Comparison of ENCODE assay signal across 23 cellular contexts in genomic region chr6:79789843-79790242, GRCh38.
"Had no signal": no experiment of that assay in that cellular context is flagged by ENCODE, and none has a peak within 500 bp of the region (broad histone marks: within the 10 kb centered on the region; RNA-seq: fewer than 3 reads in every experiment).

No MANE protein-coding gene starts in this region.

- H3K27me3 Mint-ChIP-seq: activated naive CD8-positive, alpha-beta T cell; activated T-cell treated with anti-CD3 and anti-CD28 coated beads, Interleukin-2, amount 50 U/mL, for 24 hours had no signal

- H3K27ac Mint-ChIP-seq: activated B cell treated with CpG ODN at 0.5 μM for 24 hours; activated CD4-positive, alpha-beta T cell treated with anti-CD3 and anti-CD28 coated beads, Interleukin-2, amount 10 ng/mL, durations not matched to agents 24 days and 14 days; activated CD8-positive, alpha-beta memory T cell treated with anti-CD3 and anti-CD28 coated beads, Interleukin-2, amount 10 ng/mL, durations not matched to agents 7 days and 5 days; activated naive CD8-positive, alpha-beta T cell; activated T-cell treated with anti-CD3 and anti-CD28 coated beads, Interleukin-2, amount 50 U/mL, for 24 hours; activated T-helper 1 cell treated with anti-CD3 and anti-CD28 coated beads, Interleukin-12 subunit alpha, Interleukin-12 subunit beta, Interleukin-2, Interleukin-4 antibody, amounts not matched to agents 30 ng/mL and 10 ng/mL and 1 ng/mL, durations not matched to agents 14 hours and 24 hours and 36 hours had no signal

- H3K4me3 ChIP-seq: MG63, SK-N-MC had no signal

- H3K9me3 ChIP-seq: MG63 had no signal

- H3K4me1 Mint-ChIP-seq: activated B cell treated with CpG ODN at 0.5 μM for 24 hours had no signal

- DNase-seq: activated B cell treated with CpG ODN at 0.5 μM for 24 hours; activated CD4-positive, alpha-beta T cell treated with anti-CD3 and anti-CD28 coated beads for 1 hour; activated CD4-positive, alpha-beta T cell treated with anti-CD3 and anti-CD28 coated beads, Interleukin-2, amount 10 ng/mL, durations not matched to agents 24 days and 14 days; activated CD4-positive, alpha-beta T cell treated with anti-CD3 and anti-CD28 coated beads, Interleukin-2, amount 50 U/mL, for 48 hours; activated CD8-positive, alpha-beta memory T cell treated with anti-CD3 and anti-CD28 coated beads, Interleukin-2, amount 10 ng/mL, durations not matched to agents 7 days and 5 days; activated effector memory CD4-positive, alpha-beta T cell treated with Interleukin-2 at 50 U/mL for 16 hours; activated naive CD4-positive, alpha-beta T cell; activated T-cell treated with anti-CD3 and anti-CD28 coated beads, Interleukin-2, amount 50 U/mL, for 24 hours; amygdala; MG63; MV-4-11; NCI-H1105; NCI-H1436; NCI-H1694 treated with DMSO at 0.1 percent for 48 hours; NCI-H2029 treated with DMSO at 0.1 percent for 48 hours; NCI-H510A treated with DMSO at 0.1 percent for 48 hours; NCI-H69; NK-92 treated with Interleukin-12 subunit alpha and Interleukin-12 subunit beta, amount 100 ng/mL, for 24 hours; PC-3; T-helper 1 cell had no signal

- H3K27me3 ChIP-seq: MG63 had no signal

- H3K36me3 ChIP-seq: MG63 had no signal

- H3K4me3 Mint-ChIP-seq: activated B cell treated with CpG ODN at 0.5 μM for 24 hours; activated CD4-positive, alpha-beta T cell treated with anti-CD3 and anti-CD28 coated beads, Interleukin-2, amount 10 ng/mL, durations not matched to agents 24 days and 14 days; activated CD8-positive, alpha-beta memory T cell treated with anti-CD3 and anti-CD28 coated beads, Interleukin-2, amount 10 ng/mL, durations not matched to agents 7 days and 5 days; activated naive CD8-positive, alpha-beta T cell; activated T-cell treated with anti-CD3 and anti-CD28 coated beads, Interleukin-2, amount 50 U/mL, for 24 hours; activated T-helper 1 cell treated with anti-CD3 and anti-CD28 coated beads, Interleukin-12 subunit alpha, Interleukin-12 subunit beta, Interleukin-2, Interleukin-4 antibody, amounts not matched to agents 30 ng/mL and 10 ng/mL and 1 ng/mL, durations not matched to agents 14 hours and 24 hours and 36 hours had no signal

- H3K9me3 Mint-ChIP-seq: activated B cell treated with CpG ODN at 0.5 μM for 24 hours; activated CD4-positive, alpha-beta T cell treated with anti-CD3 and anti-CD28 coated beads, Interleukin-2, amount 10 ng/mL, durations not matched to agents 24 days and 14 days; activated T-cell treated with anti-CD3 and anti-CD28 coated beads, Interleukin-2, amount 50 U/mL, for 24 hours; activated T-helper 1 cell treated with anti-CD3 and anti-CD28 coated beads, Interleukin-12 subunit alpha, Interleukin-12 subunit beta, Interleukin-2, Interleukin-4 antibody, amounts not matched to agents 30 ng/mL and 10 ng/mL and 1 ng/mL, durations not matched to agents 14 hours and 24 hours and 36 hours had no signal

- H3K27ac ChIP-seq: SK-N-MC had no signal

- H3K36me3 Mint-ChIP-seq: activated CD8-positive, alpha-beta memory T cell treated with anti-CD3 and anti-CD28 coated beads, Interleukin-2, amount 10 ng/mL, durations not matched to agents 7 days and 5 days; activated naive CD8-positive, alpha-beta T cell had no signal

- ATAC-seq: activated CD8-positive, alpha-beta memory T cell treated with anti-CD3 and anti-CD28 coated beads, Interleukin-2, amount 10 ng/mL, durations not matched to agents 7 days and 5 days; PC-3 had no signal
